In genomic region chr7:151012921-151013347, GRCh38 we compare ENCODE assay signal across 1 cellular context.
A peak's percentile ranks its signal among the peaks of the same experiment; 100 is the strongest.
TF ChIP-seq lines count a peak whose summit lies in the region.

No MANE protein-coding gene starts in this region.

TF ChIP-seq in K562, 482 proteins besides CTCF, POLR2A, EP300 and RAD21 (continues in another document):
- TF ChIP-seq NCOA1 (IDR thresholded peaks at IDR 0.05; ENCODE audit: low read depth), result no peak
- TF ChIP-seq, protein P1, sequence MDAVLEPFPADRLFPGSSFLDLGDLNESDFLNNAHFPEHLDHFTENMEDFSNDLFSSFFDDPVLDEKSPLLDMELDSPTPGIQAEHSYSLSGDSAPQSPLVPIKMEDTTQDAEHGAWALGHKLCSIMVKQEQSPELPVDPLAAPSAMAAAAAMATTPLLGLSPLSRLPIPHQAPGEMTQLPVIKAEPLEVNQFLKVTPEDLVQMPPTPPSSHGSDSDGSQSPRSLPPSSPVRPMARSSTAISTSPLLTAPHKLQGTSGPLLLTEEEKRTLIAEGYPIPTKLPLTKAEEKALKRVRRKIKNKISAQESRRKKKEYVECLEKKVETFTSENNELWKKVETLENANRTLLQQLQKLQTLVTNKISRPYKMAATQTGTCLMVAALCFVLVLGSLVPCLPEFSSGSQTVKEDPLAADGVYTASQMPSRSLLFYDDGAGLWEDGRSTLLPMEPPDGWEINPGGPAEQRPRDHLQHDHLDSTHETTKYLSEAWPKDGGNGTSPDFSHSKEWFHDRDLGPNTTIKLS (IDR thresholded peaks at IDR 0.05; ENCODE audit: borderline replicate concordance, low read depth), result no peak
- 0 out of 2 replicates have a peak, but pooled peaks have one; percentile 23 for TF ChIP-seq KLF16 (IDR thresholded peaks at IDR 0.05)
- TF ChIP-seq TRIM24 (IDR thresholded peaks at IDR 0.05), result no peak
- TF ChIP-seq ZNF124 (CRISPR knock-in tag; IDR thresholded peaks at IDR 0.05), result no peak
- no peak for TF ChIP-seq FOXM1 (IDR thresholded peaks at IDR 0.05; ENCODE audit: low read depth)
- 0 out of 2 replicates have a peak, but pooled peaks have one; percentile 33 for TF ChIP-seq FOXM1 (CRISPR knock-in tag; IDR thresholded peaks at IDR 0.05; ENCODE audit: low read depth)
- TF ChIP-seq TEAD1 (CRISPR knock-in tag; IDR thresholded peaks at IDR 0.05), result no peak
- no peak for TF ChIP-seq ZNF217 (CRISPR knock-in tag; IDR thresholded peaks at IDR 0.05)
- TF ChIP-seq, protein P2, sequence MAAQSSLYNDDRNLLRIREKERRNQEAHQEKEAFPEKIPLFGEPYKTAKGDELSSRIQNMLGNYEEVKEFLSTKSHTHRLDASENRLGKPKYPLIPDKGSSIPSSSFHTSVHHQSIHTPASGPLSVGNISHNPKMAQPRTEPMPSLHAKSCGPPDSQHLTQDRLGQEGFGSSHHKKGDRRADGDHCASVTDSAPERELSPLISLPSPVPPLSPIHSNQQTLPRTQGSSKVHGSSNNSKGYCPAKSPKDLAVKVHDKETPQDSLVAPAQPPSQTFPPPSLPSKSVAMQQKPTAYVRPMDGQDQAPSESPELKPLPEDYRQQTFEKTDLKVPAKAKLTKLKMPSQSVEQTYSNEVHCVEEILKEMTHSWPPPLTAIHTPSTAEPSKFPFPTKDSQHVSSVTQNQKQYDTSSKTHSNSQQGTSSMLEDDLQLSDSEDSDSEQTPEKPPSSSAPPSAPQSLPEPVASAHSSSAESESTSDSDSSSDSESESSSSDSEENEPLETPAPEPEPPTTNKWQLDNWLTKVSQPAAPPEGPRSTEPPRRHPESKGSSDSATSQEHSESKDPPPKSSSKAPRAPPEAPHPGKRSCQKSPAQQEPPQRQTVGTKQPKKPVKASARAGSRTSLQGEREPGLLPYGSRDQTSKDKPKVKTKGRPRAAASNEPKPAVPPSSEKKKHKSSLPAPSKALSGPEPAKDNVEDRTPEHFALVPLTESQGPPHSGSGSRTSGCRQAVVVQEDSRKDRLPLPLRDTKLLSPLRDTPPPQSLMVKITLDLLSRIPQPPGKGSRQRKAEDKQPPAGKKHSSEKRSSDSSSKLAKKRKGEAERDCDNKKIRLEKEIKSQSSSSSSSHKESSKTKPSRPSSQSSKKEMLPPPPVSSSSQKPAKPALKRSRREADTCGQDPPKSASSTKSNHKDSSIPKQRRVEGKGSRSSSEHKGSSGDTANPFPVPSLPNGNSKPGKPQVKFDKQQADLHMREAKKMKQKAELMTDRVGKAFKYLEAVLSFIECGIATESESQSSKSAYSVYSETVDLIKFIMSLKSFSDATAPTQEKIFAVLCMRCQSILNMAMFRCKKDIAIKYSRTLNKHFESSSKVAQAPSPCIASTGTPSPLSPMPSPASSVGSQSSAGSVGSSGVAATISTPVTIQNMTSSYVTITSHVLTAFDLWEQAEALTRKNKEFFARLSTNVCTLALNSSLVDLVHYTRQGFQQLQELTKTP (IDR thresholded peaks at IDR 0.05; ENCODE audit: low read depth in 1 of 2, partially characterized antibody in 2 of 2), result no peak
- TF ChIP-seq IRF9 (tag; IDR thresholded peaks at IDR 0.05), result no peak
- TF ChIP-seq NRF1 (conservative IDR thresholded peaks at IDR 0.05 in 1 of 2, IDR thresholded peaks at IDR 0.05 in 1 of 2), result peak in 1 of 2 experiments; percentile 29; a peak in 1 of 4 replicates
- TF ChIP-seq ZNF133 (CRISPR knock-in tag; IDR thresholded peaks at IDR 0.05), result no peak
- no peak for TF ChIP-seq NCOA2 (IDR thresholded peaks at IDR 0.05; ENCODE audit: partially characterized antibody in 2 of 2)
- TF ChIP-seq PHF21A (IDR thresholded peaks at IDR 0.05; ENCODE audit: borderline replicate concordance, low read depth), result no peak
- TF ChIP-seq SLC30A9 (CRISPR knock-in tag; IDR thresholded peaks at IDR 0.05), result no peak
- TF ChIP-seq NFIC (IDR thresholded peaks at IDR 0.05), result 0 out of 2 replicates have a peak, but pooled peaks have one; percentile 5
- no peak for TF ChIP-seq BRD9 (IDR thresholded peaks at IDR 0.05; ENCODE audit: low read depth, partially characterized antibody)
- no peak for TF ChIP-seq PRPF4 (IDR thresholded peaks at IDR 0.05; ENCODE audit: insufficient read depth, low read depth, low read length, poor library complexity, severe bottlenecking)
- TF ChIP-seq ZNF274 (IDR thresholded peaks at IDR 0.05; ENCODE audit: borderline replicate concordance, low read depth, low read length), result no peak
- TF ChIP-seq, protein P3, sequence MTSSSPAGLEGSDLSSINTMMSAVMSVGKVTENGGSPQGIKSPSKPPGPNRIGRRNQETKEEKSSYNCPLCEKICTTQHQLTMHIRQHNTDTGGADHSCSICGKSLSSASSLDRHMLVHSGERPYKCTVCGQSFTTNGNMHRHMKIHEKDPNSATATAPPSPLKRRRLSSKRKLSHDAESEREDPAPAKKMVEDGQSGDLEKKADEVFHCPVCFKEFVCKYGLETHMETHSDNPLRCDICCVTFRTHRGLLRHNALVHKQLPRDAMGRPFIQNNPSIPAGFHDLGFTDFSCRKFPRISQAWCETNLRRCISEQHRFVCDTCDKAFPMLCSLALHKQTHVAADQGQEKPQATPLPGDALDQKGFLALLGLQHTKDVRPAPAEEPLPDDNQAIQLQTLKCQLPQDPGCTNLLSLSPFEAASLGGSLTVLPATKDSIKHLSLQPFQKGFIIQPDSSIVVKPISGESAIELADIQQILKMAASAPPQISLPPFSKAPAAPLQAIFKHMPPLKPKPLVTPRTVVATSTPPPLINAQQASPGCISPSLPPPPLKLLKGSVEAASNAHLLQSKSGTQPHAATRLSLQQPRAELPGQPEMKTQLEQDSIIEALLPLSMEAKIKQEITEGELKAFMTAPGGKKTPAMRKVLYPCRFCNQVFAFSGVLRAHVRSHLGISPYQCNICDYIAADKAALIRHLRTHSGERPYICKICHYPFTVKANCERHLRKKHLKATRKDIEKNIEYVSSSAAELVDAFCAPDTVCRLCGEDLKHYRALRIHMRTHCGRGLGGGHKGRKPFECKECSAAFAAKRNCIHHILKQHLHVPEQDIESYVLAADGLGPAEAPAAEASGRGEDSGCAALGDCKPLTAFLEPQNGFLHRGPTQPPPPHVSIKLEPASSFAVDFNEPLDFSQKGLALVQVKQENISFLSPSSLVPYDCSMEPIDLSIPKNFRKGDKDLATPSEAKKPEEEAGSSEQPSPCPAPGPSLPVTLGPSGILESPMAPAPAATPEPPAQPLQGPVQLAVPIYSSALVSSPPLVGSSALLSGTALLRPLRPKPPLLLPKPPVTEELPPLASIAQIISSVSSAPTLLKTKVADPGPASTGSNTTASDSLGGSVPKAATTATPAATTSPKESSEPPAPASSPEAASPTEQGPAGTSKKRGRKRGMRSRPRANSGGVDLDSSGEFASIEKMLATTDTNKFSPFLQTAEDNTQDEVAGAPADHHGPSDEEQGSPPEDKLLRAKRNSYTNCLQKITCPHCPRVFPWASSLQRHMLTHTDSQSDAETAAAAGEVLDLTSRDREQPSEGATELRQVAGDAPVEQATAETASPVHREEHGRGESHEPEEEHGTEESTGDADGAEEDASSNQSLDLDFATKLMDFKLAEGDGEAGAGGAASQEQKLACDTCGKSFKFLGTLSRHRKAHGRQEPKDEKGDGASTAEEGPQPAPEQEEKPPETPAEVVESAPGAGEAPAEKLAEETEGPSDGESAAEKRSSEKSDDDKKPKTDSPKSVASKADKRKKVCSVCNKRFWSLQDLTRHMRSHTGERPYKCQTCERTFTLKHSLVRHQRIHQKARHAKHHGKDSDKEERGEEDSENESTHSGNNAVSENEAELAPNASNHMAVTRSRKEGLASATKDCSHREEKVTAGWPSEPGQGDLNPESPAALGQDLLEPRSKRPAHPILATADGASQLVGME (CRISPR knock-in tag; IDR thresholded peaks at IDR 0.05), result 0 out of 2 replicates have a peak, but pooled peaks have one; percentile 33
- TF ChIP-seq ZNF717 (CRISPR knock-in tag; IDR thresholded peaks at IDR 0.05), result no peak
- no peak for TF ChIP-seq ADNP (tag; IDR thresholded peaks at IDR 0.05)
- TF ChIP-seq ZBTB17 (CRISPR knock-in tag; IDR thresholded peaks at IDR 0.05), result no peak
- TF ChIP-seq, protein P4, sequence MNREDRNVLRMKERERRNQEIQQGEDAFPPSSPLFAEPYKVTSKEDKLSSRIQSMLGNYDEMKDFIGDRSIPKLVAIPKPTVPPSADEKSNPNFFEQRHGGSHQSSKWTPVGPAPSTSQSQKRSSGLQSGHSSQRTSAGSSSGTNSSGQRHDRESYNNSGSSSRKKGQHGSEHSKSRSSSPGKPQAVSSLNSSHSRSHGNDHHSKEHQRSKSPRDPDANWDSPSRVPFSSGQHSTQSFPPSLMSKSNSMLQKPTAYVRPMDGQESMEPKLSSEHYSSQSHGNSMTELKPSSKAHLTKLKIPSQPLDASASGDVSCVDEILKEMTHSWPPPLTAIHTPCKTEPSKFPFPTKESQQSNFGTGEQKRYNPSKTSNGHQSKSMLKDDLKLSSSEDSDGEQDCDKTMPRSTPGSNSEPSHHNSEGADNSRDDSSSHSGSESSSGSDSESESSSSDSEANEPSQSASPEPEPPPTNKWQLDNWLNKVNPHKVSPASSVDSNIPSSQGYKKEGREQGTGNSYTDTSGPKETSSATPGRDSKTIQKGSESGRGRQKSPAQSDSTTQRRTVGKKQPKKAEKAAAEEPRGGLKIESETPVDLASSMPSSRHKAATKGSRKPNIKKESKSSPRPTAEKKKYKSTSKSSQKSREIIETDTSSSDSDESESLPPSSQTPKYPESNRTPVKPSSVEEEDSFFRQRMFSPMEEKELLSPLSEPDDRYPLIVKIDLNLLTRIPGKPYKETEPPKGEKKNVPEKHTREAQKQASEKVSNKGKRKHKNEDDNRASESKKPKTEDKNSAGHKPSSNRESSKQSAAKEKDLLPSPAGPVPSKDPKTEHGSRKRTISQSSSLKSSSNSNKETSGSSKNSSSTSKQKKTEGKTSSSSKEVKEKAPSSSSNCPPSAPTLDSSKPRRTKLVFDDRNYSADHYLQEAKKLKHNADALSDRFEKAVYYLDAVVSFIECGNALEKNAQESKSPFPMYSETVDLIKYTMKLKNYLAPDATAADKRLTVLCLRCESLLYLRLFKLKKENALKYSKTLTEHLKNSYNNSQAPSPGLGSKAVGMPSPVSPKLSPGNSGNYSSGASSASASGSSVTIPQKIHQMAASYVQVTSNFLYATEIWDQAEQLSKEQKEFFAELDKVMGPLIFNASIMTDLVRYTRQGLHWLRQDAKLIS (CRISPR knock-in tag; IDR thresholded peaks at IDR 0.05), result no peak
- TF ChIP-seq ARID4B (CRISPR knock-in tag; IDR thresholded peaks at IDR 0.05), result no peak
- TF ChIP-seq PTBP1 (IDR thresholded peaks at IDR 0.05; ENCODE audit: low read depth, low read length), result no peak
- TF ChIP-seq SREBF1 (IDR thresholded peaks at IDR 0.05; ENCODE audit: borderline replicate concordance, low read depth, low read length), result no peak
- no peak for TF ChIP-seq ZEB2 (IDR thresholded peaks at IDR 0.05)
- TF ChIP-seq VEZF1 (CRISPR knock-in tag; IDR thresholded peaks at IDR 0.05), result peak; percentile 14; the same call in 1 of the 2 replicates
- no peak for TF ChIP-seq TBL1XR1 (IDR thresholded peaks at IDR 0.05; ENCODE audit: low read length in 2 of 2)
- TF ChIP-seq HEY1 (CRISPR knock-in tag; IDR thresholded peaks at IDR 0.05; ENCODE audit: borderline replicate concordance), result no peak
- TF ChIP-seq NFRKB (IDR thresholded peaks at IDR 0.05; ENCODE audit: low read depth), result no peak
- TF ChIP-seq ARID2 (IDR thresholded peaks at IDR 0.05), result 0 out of 2 replicates have a peak, but pooled peaks have one; percentile 22
- TF ChIP-seq ETV5 (CRISPR knock-in tag; IDR thresholded peaks at IDR 0.05; ENCODE audit: low read depth), result no peak
